31 cellular contexts compared by ENCODE assay signal in the genomic region with DNA sequence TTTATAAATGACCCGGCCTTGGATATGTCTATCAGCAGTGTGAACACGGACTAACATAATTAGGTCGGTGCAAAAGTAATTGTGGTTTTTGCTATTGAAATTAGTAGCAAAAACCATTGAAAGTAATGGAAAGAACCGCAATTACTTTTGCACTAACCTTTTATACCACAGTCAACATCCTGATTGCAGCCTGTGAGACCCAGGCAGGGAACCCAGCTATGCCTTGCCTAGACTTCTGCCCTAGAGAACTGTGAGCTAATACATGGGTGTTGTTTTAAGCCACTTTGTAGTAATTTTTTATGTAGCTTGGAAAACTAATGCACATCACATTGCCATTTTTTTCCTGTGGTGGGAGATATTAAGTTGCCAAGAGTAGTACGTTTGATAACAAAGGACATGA.
"Had no signal": no experiment of that assay in that cellular context is flagged by ENCODE, and none has a peak within 500 bp of the region (broad histone marks: within the 10 kb centered on the region; RNA-seq: fewer than 3 reads in every experiment).

No MANE protein-coding gene starts in this region.

- H3K27ac ChIP-seq: adrenal gland, ascending aorta, body of pancreas, brain microvascular endothelial cell, breast epithelium, cardiac muscle cell had no signal

- H3K4me1 ChIP-seq: adrenal gland, ascending aorta, body of pancreas, breast epithelium had no signal

- DNase-seq: activated effector memory CD4-positive, alpha-beta T cell treated with anti-CD3 and anti-CD28 coated beads, Interleukin-2, amount 50 U/mL, for 16 hours; activated effector memory CD4-positive, alpha-beta T cell treated with Interleukin-2 at 50 U/mL for 16 hours; activated gamma-delta T cell; activated gamma-delta T cell treated with Interleukin-2 at 50 U/mL for 16 hours; activated naive CD4-positive, alpha-beta T cell; activated naive CD4-positive, alpha-beta T cell treated with anti-CD3 and anti-CD28 coated beads for 36 hours; activated naive CD4-positive, alpha-beta T cell treated with anti-CD3 and anti-CD28 coated beads, Interleukin-2, amount 10 ng/mL, durations not matched to agents 7 days and 5 days; activated naive CD4-positive, alpha-beta T cell treated with anti-CD3 and anti-CD28 coated beads, Interleukin-2, amount 50 U/mL, for 16 hours; activated naive CD4-positive, alpha-beta T cell treated with Interleukin-2 at 50 U/mL for 16 hours; activated naive CD8-positive, alpha-beta T cell treated with anti-CD3 and anti-CD28 coated beads for 36 hours; activated naive CD8-positive, alpha-beta T cell treated with anti-CD3 and anti-CD28 coated beads, Interleukin-2, amount 10 ng/mL, durations not matched to agents 7 days and 5 days; activated naive CD8-positive, alpha-beta T cell treated with anti-CD3 and anti-CD28 coated beads, Interleukin-2, amount 50 U/mL, for 24 hours; activated T-cell treated with anti-CD3 and anti-CD28 coated beads, Interleukin-2, amount 50 U/mL, for 24 hours; activated T-cell treated with anti-CD3 and anti-CD28 coated beads, Interleukin-2, amount 50 U/mL, for 4 hours; activated T-cell treated with anti-CD3 and anti-CD28 coated beads, Interleukin-2, amount 50 U/mL, for 48 hours; activated T-cell treated with anti-CD3 and anti-CD28 coated beads, Interleukin-2, amount 50 U/mL, for 72 hours; adrenal gland; amniotic stem cell; amygdala; anterior cingulate cortex; aorta; body of pancreas; brain microvascular endothelial cell; caudate nucleus; central memory CD4-positive, alpha-beta T cell; cerebellar nuclear complex had no signal

- H3K27me3 ChIP-seq: adrenal gland, ascending aorta, body of pancreas, brain microvascular endothelial cell, breast epithelium, cardiac muscle cell had no signal

- H3K4me3 ChIP-seq: adrenal gland, ascending aorta, body of pancreas, breast epithelium, cardiac muscle cell had no signal

- H3K9me3 ChIP-seq: adrenal gland, ascending aorta, body of pancreas, breast epithelium had no signal

- H3K36me3 ChIP-seq: adrenal gland, ascending aorta, brain microvascular endothelial cell, breast epithelium, cardiac muscle cell had no signal

- ATAC-seq: activated naive CD4-positive, alpha-beta T cell treated with anti-CD3 and anti-CD28 coated beads, Interleukin-2, amount 50 U/mL, for 72 hours; activated naive CD8-positive, alpha-beta T cell treated with anti-CD3 and anti-CD28 coated beads, Interleukin-2, amount 50 U/mL, for 24 hours; activated T-cell treated with anti-CD3 and anti-CD28 coated beads, Interleukin-2, amount 50 U/mL, for 4 hours; activated T-cell treated with anti-CD3 and anti-CD28 coated beads, Interleukin-2, amount 50 U/mL, for 72 hours; activated T-helper 17 cell treated with anti-CD3 and anti-CD28 coated beads, Interleukin-2, amount 50 U/mL, for 72 hours; body of pancreas had no signal
